ENCODE assay signal across 8 cellular contexts in genomic region chr22:35467788-35468187, GRCh38.
DNase-seq lines count a peak whose midpoint lies in the region; ATAC-seq and TF ChIP-seq lines count a peak whose summit lies in the region.

No MANE protein-coding gene starts in this region.

- H3K9me3 ChIP-seq in cardiac muscle cell (ENCODE audit: low read depth) (no peaks in the 10 kb centered on the region), parathyroid adenoma (ENCODE audit: control insufficient read depth, low read length) (no peaks in the 10 kb centered on the region)

- no peak overlapping the region for H2AFZ ChIP-seq in parathyroid adenoma

- peak; percentile 78 for ATAC-seq in WTC11
- no peak for ATAC-seq in stimulated activated effector memory CD8-positive, alpha-beta T cell treated with anti-CD3 and anti-CD28 coated beads, Interleukin-12 subunit alpha, Interleukin-12 subunit beta, amount 100 ng/mL, for 72 hours
- no peak for ATAC-seq in GM21528 (IDR thresholded peaks at IDR 0.05; ENCODE audit: low FRiP score, unreplicated experiment)

- H3K4me1 ChIP-seq in cardiac muscle cell (ENCODE audit: low read depth) (no peaks in the 10 kb centered on the region), parathyroid adenoma (no peaks in the 10 kb centered on the region)

- no peak overlapping the region for H3K4me3 ChIP-seq in cardiac muscle cell
- H3K4me3 ChIP-seq in parathyroid adenoma (ENCODE audit: low read depth, low read length) = no peak overlapping the region

- no peaks in the 10 kb centered on the region for H3K79me2 ChIP-seq in parathyroid adenoma

- H3K27me3 ChIP-seq in cardiac muscle cell = no peaks in the 10 kb centered on the region
- no peaks in the 10 kb centered on the region for H3K27me3 ChIP-seq in parathyroid adenoma (ENCODE audit: control insufficient read depth, insufficient read depth, low read length)

- H3K4me1 Mint-ChIP-seq in WTC11 = peaks cover 8% of the 10 kb centered on the region
- H3K4me1 Mint-ChIP-seq in stimulated activated effector memory CD8-positive, alpha-beta T cell treated with anti-CD3 and anti-CD28 coated beads, Interleukin-12 subunit alpha, Interleukin-12 subunit beta, amount 100 ng/mL, for 72 hours = no peaks in the 10 kb centered on the region

- no peak for TF ChIP-seq CTCF in C4-2B (conservative IDR thresholded peaks at IDR 0.05)
- TF ChIP-seq CTCF in WTC11 (IDR thresholded peaks at IDR 0.05) = no peak
- no peak for TF ChIP-seq CTCF in cardiac muscle cell (IDR thresholded peaks at IDR 0.05; ENCODE audit: low read depth, low read length)
- TF ChIP-seq CTCF in parathyroid adenoma (IDR thresholded peaks at IDR 0.05) = no peak

- H3K9ac ChIP-seq in parathyroid adenoma = no peak overlapping the region

- peak overlapping the region; percentile 85 for H3K27ac Mint-ChIP-seq in WTC11
- H3K27ac Mint-ChIP-seq in stimulated activated effector memory CD8-positive, alpha-beta T cell treated with anti-CD3 and anti-CD28 coated beads, Interleukin-12 subunit alpha, Interleukin-12 subunit beta, amount 100 ng/mL, for 72 hours = no peak overlapping the region

- DNase-seq in WTC11 (ENCODE audit: low spot score) (no peak), cardiac muscle cell (ENCODE audit: low read depth in 1 of 2, low spot score in 1 of 2) (peak; percentile 30 to 75), amniotic stem cell (lab: John Stamatoyannopoulos, UW) (no peak)
- no peak for DNase-seq in activated CD4-positive, alpha-beta T cell treated with anti-CD3 and anti-CD28 coated beads, Interleukin-2, amount 50 U/mL, for 48 hours
- DNase-seq in stimulated activated effector memory CD8-positive, alpha-beta T cell treated with anti-CD3 and anti-CD28 coated beads, Interleukin-12 subunit alpha, Interleukin-12 subunit beta, amount 100 ng/mL, for 72 hours (ENCODE audit: low spot score in 2 of 2) = no peak

- H3K4me2 ChIP-seq in parathyroid adenoma (ENCODE audit: low read length) = no peak overlapping the region

- no peaks in the 10 kb centered on the region for H3K27me3 Mint-ChIP-seq in WTC11 (ENCODE audit: low read depth)

- CTCF ChIA-PET in WTC11 (lab: Charles Lee) = interaction anchor here (0.5 to 1.2 kb wide), 5 partner anchors 11 to 116 kb away, joined by 3 to 8 read pairs (median 3); no protein-coding TSS in a partner anchor

- peaks cover 32% of the 10 kb centered on the region for H3K36me3 Mint-ChIP-seq in WTC11
- H3K36me3 Mint-ChIP-seq in stimulated activated effector memory CD8-positive, alpha-beta T cell treated with anti-CD3 and anti-CD28 coated beads, Interleukin-12 subunit alpha, Interleukin-12 subunit beta, amount 100 ng/mL, for 72 hours = peaks cover 4% of the 10 kb centered on the region

- H3K27ac ChIP-seq in C4-2B (peak overlapping the region; percentile 75), cardiac muscle cell (peak overlapping the region; percentile 72), parathyroid adenoma (peak overlapping the region; percentile 36)

- peaks cover 23% of the 10 kb centered on the region for H3K9me3 Mint-ChIP-seq in WTC11
- H3K9me3 Mint-ChIP-seq in stimulated activated effector memory CD8-positive, alpha-beta T cell treated with anti-CD3 and anti-CD28 coated beads, Interleukin-12 subunit alpha, Interleukin-12 subunit beta, amount 100 ng/mL, for 72 hours = peaks cover 5% of the 10 kb centered on the region

- POLR2A ChIA-PET in WTC11 (lab: Charles Lee) = no interaction called here

- no peak overlapping the region for H3K4me3 Mint-ChIP-seq in WTC11
- no peak overlapping the region for H3K4me3 Mint-ChIP-seq in stimulated activated effector memory CD8-positive, alpha-beta T cell treated with anti-CD3 and anti-CD28 coated beads, Interleukin-12 subunit alpha, Interleukin-12 subunit beta, amount 100 ng/mL, for 72 hours

- H3K36me3 ChIP-seq in cardiac muscle cell = no peaks in the 10 kb centered on the region
- H3K36me3 ChIP-seq in parathyroid adenoma (ENCODE audit: control insufficient read depth, insufficient read depth, low read length) = no peaks in the 10 kb centered on the region

TF ChIP-seq in WTC11, 78 proteins besides CTCF, POLR2A, EP300 and RAD21:
- TF ChIP-seq E2F4 (CRISPR knock-in tag; IDR thresholded peaks at IDR 0.05; ENCODE audit: borderline replicate concordance, low read depth) (no peak), OVOL2 (CRISPR knock-in tag; IDR thresholded peaks at IDR 0.05; ENCODE audit: borderline replicate concordance) (no peak), NR2C2 (CRISPR knock-in tag; IDR thresholded peaks at IDR 0.05) (no peak), ATF6 (CRISPR knock-in tag; IDR thresholded peaks at IDR 0.05) (no peak), ZNF263 (CRISPR knock-in tag; IDR thresholded peaks at IDR 0.05; ENCODE audit: low read depth) (peak; percentile 36; the same call in 1 of the 2 replicates), ZNF121 (CRISPR knock-in tag; IDR thresholded peaks at IDR 0.05) (peak; percentile 82), NFYB (CRISPR knock-in tag; conservative IDR thresholded peaks at IDR 0.05; ENCODE audit: low read depth) (no peak)

Comparison
In these comparisons a context has a peak if more than half of its experiments do, and no peak if none do; other contexts are left out.
1. DNase-seq: peak in cardiac muscle cell (2 of 2); none in WTC11 (single experiment), amniotic stem cell (single experiment), activated CD4-positive, alpha-beta T cell treated with anti-CD3 and anti-CD28 coated beads, Interleukin-2, amount 50 U/mL, for 48 hours (0 of 2) and stimulated activated effector memory CD8-positive, alpha-beta T cell treated with anti-CD3 and anti-CD28 coated beads, Interleukin-12 subunit alpha, Interleukin-12 subunit beta, amount 100 ng/mL, for 72 hours (0 of 2).
2. Peak in every context shown above with its lines, with median percentiles within 50 percentile points of each other: H3K27ac ChIP-seq.